17 cellular contexts compared by ENCODE assay signal in the genomic region with DNA sequence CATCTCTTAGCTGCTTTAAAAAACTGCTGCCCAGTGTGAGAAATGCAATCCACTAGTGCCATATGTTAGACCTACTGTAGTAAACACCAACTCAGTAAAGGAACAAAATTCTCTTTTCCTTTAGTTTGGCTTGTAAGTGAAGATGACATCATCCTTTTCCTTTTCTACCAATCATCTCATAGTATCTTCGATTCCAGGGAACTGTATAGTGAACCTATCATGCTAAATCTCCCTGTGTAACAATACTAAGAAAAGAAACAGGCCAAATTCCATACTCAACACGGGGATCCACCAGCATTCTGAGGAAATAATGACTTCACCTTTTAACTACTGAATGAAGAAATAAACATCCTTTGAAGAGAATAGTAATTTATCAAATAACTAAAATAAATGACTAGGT.
A peak's percentile ranks its signal among the peaks of the same experiment; 100 is the strongest.
DNase-seq lines count a peak whose midpoint lies in the region; ATAC-seq and TF ChIP-seq lines count a peak whose summit lies in the region.
"Had no signal": no experiment of that assay in that cellular context is flagged by ENCODE, and none has a peak within 500 bp of the region (broad histone marks: within the 10 kb centered on the region; RNA-seq: fewer than 3 reads in every experiment).

No MANE protein-coding gene starts in this region.

- no peaks in the 10 kb centered on the region for H3K9me3 ChIP-seq in left ventricle myocardium inferior (replicated peaks)
- H3K9me3 ChIP-seq: heart right ventricle, mucosa of descending colon, tibial artery had no signal

- no peak for DNase-seq in left ventricle myocardium inferior
- no peak for DNase-seq in left cardiac atrium
- peak; percentile 76 for DNase-seq in NCI-H2171 treated with DMSO at 0.1 percent for 48 hours (lab: John Stamatoyannopoulos, UW)
- peak; percentile 60 for DNase-seq in dermis blood vessel endothelial cell
- no peak for DNase-seq in amygdala (lab: John Stamatoyannopoulos, UW)
- DNase-seq: activated CD8-positive, alpha-beta memory T cell treated with anti-CD3 and anti-CD28 coated beads for 24 hours; AML-193; erythroblast; heart right ventricle; kidney glomerular epithelial cell; mucosa of descending colon; NCI-H1092 treated with DMSO at 0.1 percent for 48 hours; NCI-H748 treated with DMSO at 0.1 percent for 48 hours; tibial artery had no signal

- no peak for ATAC-seq in left cardiac atrium
- ATAC-seq in HG03565 (IDR thresholded peaks at IDR 0.05; ENCODE audit: unreplicated experiment) = no peak
- no peak for ATAC-seq in HG03571 (IDR thresholded peaks at IDR 0.05; ENCODE audit: unreplicated experiment)
- ATAC-seq in GM18868 (IDR thresholded peaks at IDR 0.05; ENCODE audit: unreplicated experiment) = no peak
- ATAC-seq: heart right ventricle, mucosa of descending colon had no signal

- TF ChIP-seq CTCF in left ventricle myocardium inferior (IDR thresholded peaks at IDR 0.05; ENCODE audit: borderline replicate concordance) = no peak

- peak overlapping the region; percentile 11 for H3K27ac ChIP-seq in left ventricle myocardium inferior (replicated peaks)
- H3K27ac ChIP-seq: tibial artery had no signal

- H3K27me3 ChIP-seq in left ventricle myocardium inferior (ENCODE audit: low read depth) = no peaks in the 10 kb centered on the region
- H3K27me3 ChIP-seq: heart right ventricle, tibial artery had no signal

- H3K36me3 ChIP-seq in left ventricle myocardium inferior = no peaks in the 10 kb centered on the region
- H3K36me3 ChIP-seq: tibial artery had no signal

- H3K4me1 ChIP-seq in left ventricle myocardium inferior = peaks cover 48% of the 10 kb centered on the region

- no peak overlapping the region for H3K4me3 ChIP-seq in left ventricle myocardium inferior
- H3K4me3 ChIP-seq: heart right ventricle, mucosa of descending colon, tibial artery had no signal

- intact Hi-C loops in left ventricle myocardium inferior (cut with micrococcal nuclease) = no loop called here
- intact Hi-C loops in left cardiac atrium (cut with DNase I) = no loop called here

Comparison
In these comparisons a context has a peak if more than half of its experiments do, and no peak if none do; other contexts are left out.
1. DNase-seq: peak in NCI-H2171 treated with DMSO at 0.1 percent for 48 hours (single experiment) and dermis blood vessel endothelial cell (single experiment); none in left ventricle myocardium inferior (single experiment), left cardiac atrium (single experiment) and amygdala (0 of 56).